ENCODE assay signal across 8 cellular contexts in the genomic region with DNA sequence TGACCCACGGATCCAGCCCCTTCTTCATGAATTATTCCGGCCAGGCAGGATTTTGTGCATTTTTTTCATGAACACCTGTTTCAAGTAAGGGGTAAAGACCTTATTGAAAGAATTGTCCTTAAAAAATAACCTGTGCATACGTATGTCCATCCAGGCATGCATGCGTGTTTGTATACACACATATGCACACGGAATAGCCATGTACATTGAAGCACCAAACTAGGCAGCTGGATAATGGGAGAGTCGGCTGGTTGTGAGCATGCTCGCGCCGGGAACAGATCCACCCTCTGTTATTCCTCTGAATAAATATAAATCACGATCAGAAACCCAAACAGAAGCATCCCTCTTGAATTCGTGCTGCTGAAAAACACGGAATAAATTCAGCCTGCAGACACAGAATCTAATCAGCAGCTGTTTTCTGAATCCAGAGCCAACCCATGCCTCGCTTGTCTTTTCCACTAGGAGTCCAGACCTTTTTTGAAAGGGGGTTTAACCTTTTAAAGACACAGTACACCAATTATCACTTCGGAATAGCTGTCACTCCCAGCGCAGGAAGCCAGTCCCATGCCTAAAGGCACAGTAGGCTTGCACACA. TPM values are rescaled to one million over a fixed set of nuclear protein-coding genes. Genes with fewer than 3 reads are reported as not detected.
DNase-seq lines count a peak whose midpoint lies in the region; ATAC-seq, FAIRE-seq and TF ChIP-seq lines count a peak whose summit lies in the region.

A gene (minus strand): TSS at position 473 of the 594 bp plus-strand sequence.

- H3K4me1 ChIP-seq in K562 (replicated peaks in 1 of 2; ENCODE audit: control insufficient read depth in 2 of 2, insufficient read depth in 2 of 2, low read length in 2 of 2) = peaks cover 0 to 12% of the 10 kb centered on the region in 2 experiments; a peak in 2 of 5 replicates
- peaks cover 31 to 40% (median 31%) of the 10 kb centered on the region in 3 donors for H3K4me1 ChIP-seq in skeletal muscle tissue (ENCODE audit: control insufficient read depth in 3 of 3, insufficient read depth in 3 of 3, low read length in 3 of 3)

- H3K9me3 ChIP-seq in K562 (replicated peaks; ENCODE audit: control insufficient read depth, insufficient read depth, low read depth, low read length) (no peaks in the 10 kb centered on the region), skeletal muscle tissue (ENCODE audit: control insufficient read depth in 3 of 3, low read length in 3 of 3) (no peaks in the 10 kb centered on the region)

- no peak for TF ChIP-seq POLR2A in K562 (conservative IDR thresholded peaks at IDR 0.05)

- no peaks in the 10 kb centered on the region for H3K79me2 ChIP-seq in K562 (ENCODE audit: control insufficient read depth, insufficient read depth, low read length)

- 5% methylated on average over 15 of the region's 15 CpGs for WGBS in K562 (ENCODE audit: insufficient coverage, low coverage, missing lambda C conversion rate)

- POLR2A ChIA-PET in activated CD4-positive, alpha-beta T cell treated with anti-CD3 and anti-CD28 coated beads for 36 hours (lab: Charles Lee) = no interaction called here
- POLR2A ChIA-PET in K562 (lab: Yijun Ruan, JAX) = no interaction called here

- H3K9ac ChIP-seq in K562 (ENCODE audit: insufficient read depth in 1 of 2, low read depth in 2 of 2, low read length in 2 of 2) = peak within 1 kb of the TSS in 1 of 2 experiments; percentile 67; a peak in 1 of 4 replicates
- H3K9ac ChIP-seq in skeletal muscle tissue (ENCODE audit: low read depth in 1 of 3, low read length in 3 of 3) = peak within 1 kb of the TSS; percentile 78 to 91 (median 90)

- H3K36me3 ChIP-seq in K562 (ENCODE audit: control insufficient read depth, insufficient read depth, low read length) (no peaks in the 10 kb centered on the region), skeletal muscle tissue (ENCODE audit: control insufficient read depth in 3 of 3, insufficient read depth in 3 of 3, low read length in 3 of 3) (no peaks in the 10 kb centered on the region)

- peak within 1 kb of the TSS; percentile 32; the same call in 1 of the 2 replicates for H3K4me2 ChIP-seq in K562 (ENCODE audit: insufficient read depth, low read length)

- no peak for TF ChIP-seq EP300 in K562 (IDR thresholded peaks at IDR 0.05; ENCODE audit: low read length)

- no peak for TF ChIP-seq CTCF in K562 (IDR thresholded peaks at IDR 0.05 in 2 of 3, conservative IDR thresholded peaks at IDR 0.05 in 1 of 3; ENCODE audit: insufficient read depth in 2 of 3, low read depth in 1 of 3, low read length in 3 of 3)

- H2AFZ ChIP-seq in K562 (ENCODE audit: low read depth, low read length) = peak within 1 kb of the TSS; percentile 41; the same call in 1 of the 2 replicates

- H3K27me3 ChIP-seq in K562 (ENCODE audit: control insufficient read depth in 2 of 2, insufficient read depth in 2 of 2, low read length in 2 of 2) = peaks cover 23 to 44% of the 10 kb centered on the region in 2 experiments; a peak in 4 of 5 replicates
- H3K27me3 ChIP-seq in skeletal muscle tissue (ENCODE audit: control insufficient read depth in 3 of 3, insufficient read depth in 3 of 3, low read length in 3 of 3) = no peaks in the 10 kb centered on the region

- H4K20me1 ChIP-seq in K562 (replicated peaks; ENCODE audit: control insufficient read depth, insufficient read depth, low read length) = 0 out of 2 replicates have a peak, but pooled peaks cover 3% of the 10 kb centered on the region

- H3K9me3 Mint-ChIP-seq in activated CD4-positive, alpha-beta T cell treated with anti-CD3 and anti-CD28 coated beads for 36 hours (ENCODE audit: low read depth) = peaks cover 7% of the 10 kb centered on the region

- no peaks in the 10 kb centered on the region for H3K9me1 ChIP-seq in K562 (ENCODE audit: control insufficient read depth, insufficient read depth, low read length)

- peak within 1 kb of the TSS; percentile 72 for H3K4me3 Mint-ChIP-seq in activated CD4-positive, alpha-beta T cell treated with anti-CD3 and anti-CD28 coated beads for 36 hours

- no peak for FAIRE-seq in K562 (lab: Jason Lieb, UNC)

- peak within 1 kb of the TSS; percentile 88 for H3K27ac Mint-ChIP-seq in activated CD4-positive, alpha-beta T cell treated with anti-CD3 and anti-CD28 coated beads for 36 hours

- intact Hi-C loops in activated CD4-positive, alpha-beta T cell treated with anti-CD3 and anti-CD28 coated beads for 36 hours (cut with DNase I, micrococcal nuclease) = loop anchor here (2.0 to 5.0 kb wide), 4 partner anchors 30 to 281 kb away; no protein-coding TSS in a partner anchor
- intact Hi-C loops in K562 (cut with micrococcal nuclease) = no loop called here

- peaks cover 71% of the 10 kb centered on the region for H3K4me1 Mint-ChIP-seq in activated CD4-positive, alpha-beta T cell treated with anti-CD3 and anti-CD28 coated beads for 36 hours

- DNase-seq in activated CD4-positive, alpha-beta T cell treated with anti-CD3 and anti-CD28 coated beads for 36 hours = no peak
- DNase-seq in activated CD4-positive, alpha-beta T cell treated with anti-CD3 and anti-CD28 coated beads, Interleukin-2, amount 50 U/mL, for 48 hours = no peak
- DNase-seq in NCI-H446 treated with DMSO at 0.1 percent for 48 hours (lab: John Stamatoyannopoulos, UW) = peak; percentile 29
- DNase-seq in K562 (ENCODE audit: extremely low read depth in 1 of 4, low spot score in 3 of 4) = no peak
- DNase-seq in iPS-NIHi11 (ENCODE audit: low spot score) = peak; percentile 52
- DNase-seq in CD1c-positive myeloid dendritic cell (ENCODE audit: extremely low spot score) = no peak
- DNase-seq in activated gamma-delta T cell (lab: John Stamatoyannopoulos, UW) = no peak

- in situ Hi-C loops in K562 (cut with MboI) = no loop called here

- BruUV-seq in K562 (replicated peaks; lab: Mats Ljungman, UMichigan) = no TSS peak

- ATAC-seq in activated CD4-positive, alpha-beta T cell treated with anti-CD3 and anti-CD28 coated beads for 36 hours = no peak
- ATAC-seq in K562 = peak; percentile 50

- H3K27ac ChIP-seq in K562 (ENCODE audit: extremely low read depth, low read depth, low read length) (no peak within 1 kb of the TSS), skeletal muscle tissue (ENCODE audit: low read depth, low read length) (peak within 1 kb of the TSS; percentile 54)

- H3K4me3 ChIP-seq in K562 (no peak within 1 kb of the TSS), skeletal muscle tissue (ENCODE audit: low read length in 3 of 3) (peak within 1 kb of the TSS; percentile 76 to 91 (median 80))

- H3K36me3 Mint-ChIP-seq in activated CD4-positive, alpha-beta T cell treated with anti-CD3 and anti-CD28 coated beads for 36 hours (ENCODE audit: low read depth) = peaks cover 3% of the 10 kb centered on the region

- CTCF ChIA-PET in activated CD4-positive, alpha-beta T cell treated with anti-CD3 and anti-CD28 coated beads for 36 hours (lab: Charles Lee) = interaction anchor here (1.2 to 2.6 kb wide), 2 partner anchors 26 to 403 kb away, joined by 4 to 11 read pairs; no protein-coding TSS in a partner anchor
- CTCF ChIA-PET in K562 (lab: Yijun Ruan, JAX; ENCODE audit: low intra/inter-chr PET ratio) = no interaction called here

- no peak for TF ChIP-seq RAD21 in K562 (CRISPR knock-in tag; conservative IDR thresholded peaks at IDR 0.05 in 1 of 2, IDR thresholded peaks at IDR 0.05 in 1 of 2)

- H3K27me3 Mint-ChIP-seq in activated CD4-positive, alpha-beta T cell treated with anti-CD3 and anti-CD28 coated beads for 36 hours = no peaks in the 10 kb centered on the region

TF ChIP-seq in K562, 482 proteins besides CTCF, POLR2A, EP300 and RAD21 (continues in another document):
- TF ChIP-seq ZNF408 (CRISPR knock-in tag; IDR thresholded peaks at IDR 0.05; ENCODE audit: low read depth) (no peak), FOXJ3 (CRISPR knock-in tag; IDR thresholded peaks at IDR 0.05) (no peak)
- TF ChIP-seq, protein P1, sequence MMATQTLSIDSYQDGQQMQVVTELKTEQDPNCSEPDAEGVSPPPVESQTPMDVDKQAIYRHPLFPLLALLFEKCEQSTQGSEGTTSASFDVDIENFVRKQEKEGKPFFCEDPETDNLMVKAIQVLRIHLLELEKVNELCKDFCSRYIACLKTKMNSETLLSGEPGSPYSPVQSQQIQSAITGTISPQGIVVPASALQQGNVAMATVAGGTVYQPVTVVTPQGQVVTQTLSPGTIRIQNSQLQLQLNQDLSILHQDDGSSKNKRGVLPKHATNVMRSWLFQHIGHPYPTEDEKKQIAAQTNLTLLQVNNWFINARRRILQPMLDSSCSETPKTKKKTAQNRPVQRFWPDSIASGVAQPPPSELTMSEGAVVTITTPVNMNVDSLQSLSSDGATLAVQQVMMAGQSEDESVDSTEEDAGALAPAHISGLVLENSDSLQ (IDR thresholded peaks at IDR 0.05) = peak; percentile 53; the same call in 1 of the 2 replicates

RNA-seq across cellular contexts. Expression of the gene that starts here (rescaled TPM):
- total RNA-seq in activated CD4-positive, alpha-beta T cell treated with anti-CD3 and anti-CD28 coated beads for 36 hours = 10 to 100 TPM; 29.4 to 39.6 TPM
- total RNA-seq in K562 (2011; cell fraction: chromatin; rRNA removed; ENCODE audit: low replicate concordance) = 1.9 and 2.5 TPM in 2 replicates
- total RNA-seq in K562 (2011; cell fraction: nucleolus; rRNA removed) = 0.83 and 2.0 TPM in 2 replicates
- total RNA-seq in K562 (2011; cell fraction: nucleoplasm; rRNA removed) = 1.5 and 2.0 TPM in 2 replicates
- total RNA-seq in K562 (2014; rRNA removed) (0.09 and 0.16 TPM in 2 replicates), K562 (2014; rRNA removed; fragmentation: Illumina TruSeq; extraction: Trizol) (0.26 and 0.33 TPM in 2 replicates), K562 (2015; rRNA removed; fragmentation: Illumina TruSeq; extraction: Trizol) (0.11 and 0.23 TPM in 2 replicates), K562 (2021) (0.58 and 0.63 TPM in 2 replicates), skeletal muscle tissue (0.52 TPM)
- polyA plus RNA-seq in K562 (2011; rRNA removed) (0.23 and 0.35 TPM in 2 replicates), K562 (2014; fragmentation: Illumina TruSeq; extraction: Trizol) (0.53 and 0.55 TPM in 2 replicates), K562 (2014; fragmentation: Nextera tagmentation; extraction: Ambion mirVana) (under 1 TPM in 1 of 2 experiments, not detected in 1; 0.11 TPM), K562 (2014; rRNA removed) (0.15 and 0.49 TPM in 2 replicates)
- polyA plus RNA-seq in K562 (2011; cell fraction: cytosol; rRNA removed) = 0.28 and 0.54 TPM in 2 replicates
- polyA plus RNA-seq in K562 (2011; cell fraction: nucleus; rRNA removed) = 0.38 and 0.65 TPM in 2 replicates
- 0.43 and 0.93 TPM in 2 replicates for polyA plus RNA-seq in K562 (2012)
- polyA minus RNA-seq in K562 (2011; rRNA and poly(A)+ RNA removed) = 0.45 and 0.74 TPM in 2 replicates
- 0.55 TPM in 1 of 2 replicates, not detected in the other for polyA minus RNA-seq in K562 (2011; cell fraction: cytosol; rRNA and poly(A)+ RNA removed)
- polyA minus RNA-seq in K562 (2011; cell fraction: nucleus; rRNA and poly(A)+ RNA removed) = 0.11 and 0.40 TPM in 2 replicates

Comparison
In these comparisons a context has a peak if more than half of its experiments do, and no peak if none do; other contexts are left out.
1. RNA of the gene that starts here (total RNA-seq): 29.4 to 39.6 TPM in activated CD4-positive, alpha-beta T cell treated with anti-CD3 and anti-CD28 coated beads for 36 hours; 0.52 TPM in skeletal muscle tissue (single experiment) and 0.09 to 2.5 TPM in K562; every median in the first group is over 4 times any median in the second.
2. DNase-seq: peak in NCI-H446 treated with DMSO at 0.1 percent for 48 hours (single experiment) and iPS-NIHi11 (single experiment); none in activated CD4-positive, alpha-beta T cell treated with anti-CD3 and anti-CD28 coated beads for 36 hours (single experiment), activated CD4-positive, alpha-beta T cell treated with anti-CD3 and anti-CD28 coated beads, Interleukin-2, amount 50 U/mL, for 48 hours (0 of 2), K562 (0 of 4), CD1c-positive myeloid dendritic cell (single experiment) and activated gamma-delta T cell (single experiment).